In genomic region chr16:9050102-9050830, GRCh38 we compare ENCODE assay signal across 10 cellular contexts. TPM values are rescaled to one million over a fixed set of nuclear protein-coding genes. Genes with fewer than 3 reads are reported as not detected.
DNase-seq lines count a peak whose midpoint lies in the region; ATAC-seq and TF ChIP-seq lines count a peak whose summit lies in the region.
"Had no signal": no experiment of that assay in that cellular context is flagged by ENCODE, and none has a peak within 500 bp of the region (broad histone marks: within the 10 kb centered on the region; RNA-seq: fewer than 3 reads in every experiment).

No MANE protein-coding gene starts in this region.

- peaks cover 10% of the 10 kb centered on the region for H3K36me3 Mint-ChIP-seq in activated naive CD8-positive, alpha-beta T cell treated with anti-CD3 and anti-CD28 coated beads for 36 hours
- H3K36me3 Mint-ChIP-seq in memory B cell, result peaks cover 3% of the 10 kb centered on the region

- H3K27me3 Mint-ChIP-seq in activated naive CD8-positive, alpha-beta T cell treated with anti-CD3 and anti-CD28 coated beads for 36 hours, result peaks cover 17% of the 10 kb centered on the region
- peaks cover 10% of the 10 kb centered on the region for H3K27me3 Mint-ChIP-seq in memory B cell

- H3K27ac Mint-ChIP-seq in activated naive CD8-positive, alpha-beta T cell treated with anti-CD3 and anti-CD28 coated beads for 36 hours, result no peak overlapping the region
- H3K27ac Mint-ChIP-seq in memory B cell, result no peak overlapping the region

- peak; percentile 76 for TF ChIP-seq CTCF in HFF-Myc (IDR thresholded peaks at IDR 0.05; ENCODE audit: low read depth, low read length, missing control alignments)

- ATAC-seq in memory B cell (ENCODE audit: low read depth) (peak; percentile 35), GM18873 (IDR thresholded peaks at IDR 0.05; ENCODE audit: low FRiP score, unreplicated experiment) (no peak)

- peak; percentile 25 for DNase-seq in NCI-H2227 (lab: John Stamatoyannopoulos, UW; ENCODE audit: unreplicated experiment)
- no peak for DNase-seq in NCI-H2227 treated with DMSO at 0.1 percent for 48 hours (lab: John Stamatoyannopoulos, UW)
- DNase-seq in HFF-Myc (ENCODE audit: extremely low read depth, low read depth), result no peak
- DNase-seq in activated naive CD8-positive, alpha-beta T cell treated with anti-CD3 and anti-CD28 coated beads for 36 hours, result peak; percentile 27
- DNase-seq in memory B cell (ENCODE audit: low spot score in 2 of 2), result no peak
- no peak for DNase-seq in SW 1271 (lab: John Stamatoyannopoulos, UW)
- no peak for DNase-seq in T1000 (lab: John Stamatoyannopoulos, UW)
- DNase-seq: activated gamma-delta T cell, kidney had no signal

- peaks cover 15% of the 10 kb centered on the region for H3K9me3 Mint-ChIP-seq in activated naive CD8-positive, alpha-beta T cell treated with anti-CD3 and anti-CD28 coated beads for 36 hours
- H3K9me3 Mint-ChIP-seq in memory B cell, result peaks cover 9% of the 10 kb centered on the region

- H3K4me1 Mint-ChIP-seq in activated naive CD8-positive, alpha-beta T cell treated with anti-CD3 and anti-CD28 coated beads for 36 hours, result peaks cover 30% of the 10 kb centered on the region
- H3K4me1 Mint-ChIP-seq in memory B cell, result peaks cover 2% of the 10 kb centered on the region

- H3K4me3 ChIP-seq in HFF-Myc (replicated peaks; ENCODE audit: low read depth, low read length), result no peak overlapping the region

- H3K4me3 Mint-ChIP-seq in activated naive CD8-positive, alpha-beta T cell treated with anti-CD3 and anti-CD28 coated beads for 36 hours, result no peak overlapping the region
- no peak overlapping the region for H3K4me3 Mint-ChIP-seq in memory B cell

RNA-seq across cellular contexts. Expression of gene HAPSTR1, which starts 41.2 kb away (rescaled TPM):
- total RNA-seq in activated naive CD8-positive, alpha-beta T cell treated with anti-CD3 and anti-CD28 coated beads for 36 hours, result 10 to 100 TPM; 64.5 to 65.5 TPM

Comparison
In these comparisons a context has a peak if more than half of its experiments do, and no peak if none do; other contexts are left out.
1. DNase-seq: peak in NCI-H2227 (single experiment) and activated naive CD8-positive, alpha-beta T cell treated with anti-CD3 and anti-CD28 coated beads for 36 hours (single experiment); none in NCI-H2227 treated with DMSO at 0.1 percent for 48 hours (single experiment), HFF-Myc (single experiment), memory B cell (0 of 2), SW 1271 (0 of 2) and T1000 (single experiment).